Comparison of ENCODE assay signal across 1 cellular context in the genomic region with DNA sequence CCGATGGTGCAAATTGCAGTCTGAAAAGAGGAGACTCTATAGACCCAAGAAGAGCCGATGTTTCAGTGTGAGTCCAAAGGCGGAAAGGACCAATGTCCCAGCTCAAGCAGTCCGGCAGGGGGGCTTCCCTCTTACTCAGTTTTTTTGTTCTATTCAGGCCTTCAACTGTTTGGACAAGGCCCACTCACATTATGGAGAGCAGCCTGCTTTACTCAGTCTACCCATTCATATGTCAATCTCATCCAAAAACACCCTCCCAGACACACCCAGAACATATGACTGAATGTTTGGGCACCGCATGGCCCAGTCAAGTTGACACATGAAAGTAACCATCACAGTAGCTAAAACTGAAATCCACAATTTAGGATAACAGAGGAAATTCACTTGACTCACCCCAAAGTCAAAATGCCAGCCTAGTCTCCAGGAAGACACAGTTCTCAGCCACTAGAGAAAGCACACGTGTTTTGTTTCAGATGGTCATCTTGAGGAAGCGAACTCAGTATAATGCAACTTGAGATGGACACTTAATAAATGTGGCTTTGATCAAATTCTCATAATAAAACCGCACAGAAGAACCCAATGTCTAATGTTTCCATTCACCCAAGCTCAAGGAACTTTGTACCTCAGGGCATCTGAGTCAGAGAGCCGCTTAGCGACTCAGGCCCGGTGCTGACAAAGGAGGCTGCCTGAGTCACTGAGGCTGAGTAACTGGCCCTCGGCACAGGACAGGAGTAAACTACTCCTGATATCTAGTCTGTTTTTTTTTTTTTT.
TF ChIP-seq lines count a peak whose summit lies in the region.

No MANE protein-coding gene starts in this region.

TF ChIP-seq in GM23338, 12 proteins besides CTCF, POLR2A, EP300 and RAD21 (continued from another document):
- TF ChIP-seq, protein P1, sequence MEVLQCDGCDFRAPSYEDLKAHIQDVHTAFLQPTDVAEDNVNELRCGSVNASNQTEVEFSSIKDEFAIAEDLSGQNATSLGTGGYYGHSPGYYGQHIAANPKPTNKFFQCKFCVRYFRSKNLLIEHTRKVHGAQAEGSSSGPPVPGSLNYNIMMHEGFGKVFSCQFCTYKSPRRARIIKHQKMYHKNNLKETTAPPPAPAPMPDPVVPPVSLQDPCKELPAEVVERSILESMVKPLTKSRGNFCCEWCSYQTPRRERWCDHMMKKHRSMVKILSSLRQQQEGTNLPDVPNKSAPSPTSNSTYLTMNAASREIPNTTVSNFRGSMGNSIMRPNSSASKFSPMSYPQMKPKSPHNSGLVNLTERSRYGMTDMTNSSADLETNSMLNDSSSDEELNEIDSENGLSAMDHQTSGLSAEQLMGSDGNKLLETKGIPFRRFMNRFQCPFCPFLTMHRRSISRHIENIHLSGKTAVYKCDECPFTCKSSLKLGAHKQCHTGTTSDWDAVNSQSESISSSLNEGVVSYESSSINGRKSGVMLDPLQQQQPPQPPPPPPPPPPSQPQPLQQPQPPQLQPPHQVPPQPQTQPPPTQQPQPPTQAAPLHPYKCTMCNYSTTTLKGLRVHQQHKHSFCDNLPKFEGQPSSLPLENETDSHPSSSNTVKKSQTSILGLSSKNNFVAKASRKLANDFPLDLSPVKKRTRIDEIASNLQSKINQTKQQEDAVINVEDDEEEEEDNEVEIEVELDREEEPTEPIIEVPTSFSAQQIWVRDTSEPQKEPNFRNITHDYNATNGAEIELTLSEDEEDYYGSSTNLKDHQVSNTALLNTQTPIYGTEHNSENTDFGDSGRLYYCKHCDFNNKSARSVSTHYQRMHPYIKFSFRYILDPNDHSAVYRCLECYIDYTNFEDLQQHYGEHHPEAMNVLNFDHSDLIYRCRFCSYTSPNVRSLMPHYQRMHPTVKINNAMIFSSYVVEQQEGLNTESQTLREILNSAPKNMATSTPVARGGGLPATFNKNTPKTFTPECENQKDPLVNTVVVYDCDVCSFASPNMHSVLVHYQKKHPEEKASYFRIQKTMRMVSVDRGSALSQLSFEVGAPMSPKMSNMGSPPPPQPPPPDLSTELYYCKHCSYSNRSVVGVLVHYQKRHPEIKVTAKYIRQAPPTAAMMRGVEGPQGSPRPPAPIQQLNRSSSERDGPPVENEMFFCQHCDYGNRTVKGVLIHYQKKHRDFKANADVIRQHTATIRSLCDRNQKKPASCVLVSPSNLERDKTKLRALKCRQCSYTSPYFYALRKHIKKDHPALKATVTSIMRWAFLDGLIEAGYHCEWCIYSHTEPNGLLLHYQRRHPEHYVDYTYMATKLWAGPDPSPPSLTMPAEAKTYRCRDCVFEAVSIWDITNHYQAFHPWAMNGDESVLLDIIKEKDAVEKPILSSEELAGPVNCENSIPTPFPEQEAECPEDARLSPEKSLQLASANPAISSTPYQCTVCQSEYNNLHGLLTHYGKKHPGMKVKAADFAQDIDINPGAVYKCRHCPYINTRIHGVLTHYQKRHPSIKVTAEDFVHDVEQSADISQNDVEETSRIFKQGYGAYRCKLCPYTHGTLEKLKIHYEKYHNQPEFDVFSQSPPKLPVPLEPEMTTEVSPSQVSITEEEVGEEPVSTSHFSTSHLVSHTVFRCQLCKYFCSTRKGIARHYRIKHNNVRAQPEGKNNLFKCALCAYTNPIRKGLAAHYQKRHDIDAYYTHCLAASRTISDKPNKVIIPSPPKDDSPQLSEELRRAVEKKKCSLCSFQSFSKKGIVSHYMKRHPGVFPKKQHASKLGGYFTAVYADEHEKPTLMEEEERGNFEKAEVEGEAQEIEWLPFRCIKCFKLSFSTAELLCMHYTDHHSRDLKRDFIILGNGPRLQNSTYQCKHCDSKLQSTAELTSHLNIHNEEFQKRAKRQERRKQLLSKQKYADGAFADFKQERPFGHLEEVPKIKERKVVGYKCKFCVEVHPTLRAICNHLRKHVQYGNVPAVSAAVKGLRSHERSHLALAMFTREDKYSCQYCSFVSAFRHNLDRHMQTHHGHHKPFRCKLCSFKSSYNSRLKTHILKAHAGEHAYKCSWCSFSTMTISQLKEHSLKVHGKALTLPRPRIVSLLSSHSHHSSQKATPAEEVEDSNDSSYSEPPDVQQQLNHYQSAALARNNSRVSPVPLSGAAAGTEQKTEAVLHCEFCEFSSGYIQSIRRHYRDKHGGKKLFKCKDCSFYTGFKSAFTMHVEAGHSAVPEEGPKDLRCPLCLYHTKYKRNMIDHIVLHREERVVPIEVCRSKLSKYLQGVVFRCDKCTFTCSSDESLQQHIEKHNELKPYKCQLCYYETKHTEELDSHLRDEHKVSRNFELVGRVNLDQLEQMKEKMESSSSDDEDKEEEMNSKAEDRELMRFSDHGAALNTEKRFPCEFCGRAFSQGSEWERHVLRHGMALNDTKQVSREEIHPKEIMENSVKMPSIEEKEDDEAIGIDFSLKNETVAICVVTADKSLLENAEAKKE (CRISPR knock-in tag; IDR thresholded peaks at IDR 0.05): no peak
- TF ChIP-seq STAT1 (IDR thresholded peaks at IDR 0.05; ENCODE audit: unreplicated experiment): no peak
- no peak for TF ChIP-seq EZH2 (IDR thresholded peaks at IDR 0.05; ENCODE audit: low read depth, unreplicated experiment)
- TF ChIP-seq POLR2AphosphoS5 (IDR thresholded peaks at IDR 0.05; ENCODE audit: low read depth): no peak
- no peak for TF ChIP-seq EZH2phosphoT487 (IDR thresholded peaks at IDR 0.05; ENCODE audit: unreplicated experiment)
- TF ChIP-seq ZNF114 (CRISPR knock-in tag; IDR thresholded peaks at IDR 0.05): no peak
- no peak for TF ChIP-seq ZNF331 (CRISPR knock-in tag; IDR thresholded peaks at IDR 0.05; ENCODE audit: low read depth)
- no peak for TF ChIP-seq NANOG (IDR thresholded peaks at IDR 0.05; ENCODE audit: borderline replicate concordance)
- TF ChIP-seq, protein P2, sequence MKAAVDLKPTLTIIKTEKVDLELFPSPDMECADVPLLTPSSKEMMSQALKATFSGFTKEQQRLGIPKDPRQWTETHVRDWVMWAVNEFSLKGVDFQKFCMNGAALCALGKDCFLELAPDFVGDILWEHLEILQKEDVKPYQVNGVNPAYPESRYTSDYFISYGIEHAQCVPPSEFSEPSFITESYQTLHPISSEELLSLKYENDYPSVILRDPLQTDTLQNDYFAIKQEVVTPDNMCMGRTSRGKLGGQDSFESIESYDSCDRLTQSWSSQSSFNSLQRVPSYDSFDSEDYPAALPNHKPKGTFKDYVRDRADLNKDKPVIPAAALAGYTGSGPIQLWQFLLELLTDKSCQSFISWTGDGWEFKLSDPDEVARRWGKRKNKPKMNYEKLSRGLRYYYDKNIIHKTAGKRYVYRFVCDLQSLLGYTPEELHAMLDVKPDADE (IDR thresholded peaks at IDR 0.05): no peak
- TF ChIP-seq CREB1 (CRISPR knock-in tag; IDR thresholded peaks at IDR 0.05; ENCODE audit: low read depth): no peak
